ENCODE assay signal across 1 cellular context in the genomic region with DNA sequence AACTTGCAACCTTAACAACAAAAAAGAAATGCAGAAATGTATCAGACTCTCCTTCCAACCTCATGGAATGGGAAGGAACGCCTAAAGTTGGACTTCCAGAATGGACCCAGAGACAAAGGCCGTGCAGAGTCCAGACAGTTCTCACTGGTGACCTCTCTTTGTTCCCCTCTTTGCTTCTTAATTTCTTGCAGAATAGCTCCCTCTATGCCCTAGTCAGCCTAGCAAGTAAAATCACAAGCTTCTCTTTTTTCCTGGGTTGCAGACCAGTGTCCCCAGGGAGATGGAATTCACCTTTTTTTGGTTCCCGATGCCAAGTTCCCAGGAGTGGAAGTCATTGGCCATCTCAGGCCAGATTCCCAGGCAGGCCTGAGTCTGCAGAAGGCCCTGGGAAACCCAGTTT.
TF ChIP-seq lines count a peak whose summit lies in the region.

No MANE protein-coding gene starts in this region.

TF ChIP-seq in SK-N-SH, 30 proteins besides CTCF, POLR2A, EP300 and RAD21 (continued from another document):
- TF ChIP-seq, protein P1, sequence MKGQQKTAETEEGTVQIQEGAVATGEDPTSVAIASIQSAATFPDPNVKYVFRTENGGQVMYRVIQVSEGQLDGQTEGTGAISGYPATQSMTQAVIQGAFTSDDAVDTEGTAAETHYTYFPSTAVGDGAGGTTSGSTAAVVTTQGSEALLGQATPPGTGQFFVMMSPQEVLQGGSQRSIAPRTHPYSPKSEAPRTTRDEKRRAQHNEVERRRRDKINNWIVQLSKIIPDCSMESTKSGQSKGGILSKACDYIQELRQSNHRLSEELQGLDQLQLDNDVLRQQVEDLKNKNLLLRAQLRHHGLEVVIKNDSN (IDR thresholded peaks at IDR 0.05; ENCODE audit: borderline replicate concordance, low read depth): no peak
- TF ChIP-seq, protein P2, sequence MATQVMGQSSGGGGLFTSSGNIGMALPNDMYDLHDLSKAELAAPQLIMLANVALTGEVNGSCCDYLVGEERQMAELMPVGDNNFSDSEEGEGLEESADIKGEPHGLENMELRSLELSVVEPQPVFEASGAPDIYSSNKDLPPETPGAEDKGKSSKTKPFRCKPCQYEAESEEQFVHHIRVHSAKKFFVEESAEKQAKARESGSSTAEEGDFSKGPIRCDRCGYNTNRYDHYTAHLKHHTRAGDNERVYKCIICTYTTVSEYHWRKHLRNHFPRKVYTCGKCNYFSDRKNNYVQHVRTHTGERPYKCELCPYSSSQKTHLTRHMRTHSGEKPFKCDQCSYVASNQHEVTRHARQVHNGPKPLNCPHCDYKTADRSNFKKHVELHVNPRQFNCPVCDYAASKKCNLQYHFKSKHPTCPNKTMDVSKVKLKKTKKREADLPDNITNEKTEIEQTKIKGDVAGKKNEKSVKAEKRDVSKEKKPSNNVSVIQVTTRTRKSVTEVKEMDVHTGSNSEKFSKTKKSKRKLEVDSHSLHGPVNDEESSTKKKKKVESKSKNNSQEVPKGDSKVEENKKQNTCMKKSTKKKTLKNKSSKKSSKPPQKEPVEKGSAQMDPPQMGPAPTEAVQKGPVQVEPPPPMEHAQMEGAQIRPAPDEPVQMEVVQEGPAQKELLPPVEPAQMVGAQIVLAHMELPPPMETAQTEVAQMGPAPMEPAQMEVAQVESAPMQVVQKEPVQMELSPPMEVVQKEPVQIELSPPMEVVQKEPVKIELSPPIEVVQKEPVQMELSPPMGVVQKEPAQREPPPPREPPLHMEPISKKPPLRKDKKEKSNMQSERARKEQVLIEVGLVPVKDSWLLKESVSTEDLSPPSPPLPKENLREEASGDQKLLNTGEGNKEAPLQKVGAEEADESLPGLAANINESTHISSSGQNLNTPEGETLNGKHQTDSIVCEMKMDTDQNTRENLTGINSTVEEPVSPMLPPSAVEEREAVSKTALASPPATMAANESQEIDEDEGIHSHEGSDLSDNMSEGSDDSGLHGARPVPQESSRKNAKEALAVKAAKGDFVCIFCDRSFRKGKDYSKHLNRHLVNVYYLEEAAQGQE (IDR thresholded peaks at IDR 0.05; ENCODE audit: low read depth, low read length): no peak
- TF ChIP-seq SMC3 (IDR thresholded peaks at IDR 0.05; ENCODE audit: low read depth, low read length) (no peak), TCF12 (IDR thresholded peaks at IDR 0.05) (no peak), FOXJ3 (CRISPR knock-in tag; IDR thresholded peaks at IDR 0.05) (no peak)
- TF ChIP-seq, protein P3, sequence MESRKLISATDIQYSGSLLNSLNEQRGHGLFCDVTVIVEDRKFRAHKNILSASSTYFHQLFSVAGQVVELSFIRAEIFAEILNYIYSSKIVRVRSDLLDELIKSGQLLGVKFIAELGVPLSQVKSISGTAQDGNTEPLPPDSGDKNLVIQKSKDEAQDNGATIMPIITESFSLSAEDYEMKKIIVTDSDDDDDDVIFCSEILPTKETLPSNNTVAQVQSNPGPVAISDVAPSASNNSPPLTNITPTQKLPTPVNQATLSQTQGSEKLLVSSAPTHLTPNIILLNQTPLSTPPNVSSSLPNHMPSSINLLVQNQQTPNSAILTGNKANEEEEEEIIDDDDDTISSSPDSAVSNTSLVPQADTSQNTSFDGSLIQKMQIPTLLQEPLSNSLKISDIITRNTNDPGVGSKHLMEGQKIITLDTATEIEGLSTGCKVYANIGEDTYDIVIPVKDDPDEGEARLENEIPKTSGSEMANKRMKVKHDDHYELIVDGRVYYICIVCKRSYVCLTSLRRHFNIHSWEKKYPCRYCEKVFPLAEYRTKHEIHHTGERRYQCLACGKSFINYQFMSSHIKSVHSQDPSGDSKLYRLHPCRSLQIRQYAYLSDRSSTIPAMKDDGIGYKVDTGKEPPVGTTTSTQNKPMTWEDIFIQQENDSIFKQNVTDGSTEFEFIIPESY (IDR thresholded peaks at IDR 0.05; ENCODE audit: borderline replicate concordance, low read depth): no peak
